ENCODE assay signal across 6 cellular contexts in genomic region chr5:16353439-16353838, GRCh38.
DNase-seq lines count a peak whose midpoint lies in the region; ATAC-seq and TF ChIP-seq lines count a peak whose summit lies in the region.
"Not testable (repeated sequence)": the region's sequence is repeated elsewhere in the genome, so short reads cannot be mapped to it uniquely, and the experiment has no call there.

No MANE protein-coding gene starts in this region.

- ATAC-seq in GM19035 (IDR thresholded peaks at IDR 0.05; ENCODE audit: unreplicated experiment), result peak; percentile 55
- peak; percentile 44 for ATAC-seq in HG02870 (IDR thresholded peaks at IDR 0.05; ENCODE audit: unreplicated experiment)
- ATAC-seq in HG03060 (IDR thresholded peaks at IDR 0.05; ENCODE audit: low read depth, unreplicated experiment), result peak; percentile 79
- peak; percentile 56 for ATAC-seq in HG03469 (IDR thresholded peaks at IDR 0.05; ENCODE audit: unreplicated experiment)

- TF ChIP-seq CTCF in GM12865 (IDR thresholded peaks at IDR 0.05; ENCODE audit: insufficient read depth, low read depth, low read length, missing control alignments), result not testable (repeated sequence)

- not testable (repeated sequence) for H3K4me3 ChIP-seq in GM12865 (ENCODE audit: low read depth, low read length)

- peak; percentile 2 for DNase-seq in GM12865 (ENCODE audit: low read depth)
- DNase-seq in NCI-H526 treated with DMSO at 0.1 percent for 48 hours (lab: John Stamatoyannopoulos, UW), result peak; percentile 43
